In genomic region chr2:12761109-12761508, GRCh38 we compare ENCODE assay signal across 1 cellular context.
TF ChIP-seq lines count a peak whose summit lies in the region.

No MANE protein-coding gene starts in this region.

TF ChIP-seq in IMR-90, 13 proteins besides CTCF, POLR2A, EP300 and RAD21:
- TF ChIP-seq MXI1 (IDR thresholded peaks at IDR 0.05; ENCODE audit: borderline replicate concordance, low read depth, low read length) (no peak), NFE2L2 (IDR thresholded peaks at IDR 0.05; ENCODE audit: low read depth, low read length) (no peak), BHLHE40 (IDR thresholded peaks at IDR 0.05; ENCODE audit: low read depth, low read length) (no peak), RFX5 (IDR thresholded peaks at IDR 0.05; ENCODE audit: low read depth, low read length) (no peak), ELK1 (IDR thresholded peaks at IDR 0.05; ENCODE audit: borderline replicate concordance, low read depth, low read length) (no peak), MAFK (IDR thresholded peaks at IDR 0.05; ENCODE audit: low read depth, low read length) (no peak), FOS (IDR thresholded peaks at IDR 0.05; ENCODE audit: low read depth, low read length) (no peak), CHD1 (IDR thresholded peaks at IDR 0.05; ENCODE audit: low read depth, low read length) (no peak), SMC3 (IDR thresholded peaks at IDR 0.05; ENCODE audit: low read depth, low read length) (no peak), CEBPB (IDR thresholded peaks at IDR 0.05; ENCODE audit: low read depth, low read length) (no peak), MAZ (IDR thresholded peaks at IDR 0.05; ENCODE audit: borderline replicate concordance, low read depth, low read length) (no peak), RCOR1 (IDR thresholded peaks at IDR 0.05; ENCODE audit: insufficient replicate concordance, low read length) (no peak)
- TF ChIP-seq, protein P1, sequence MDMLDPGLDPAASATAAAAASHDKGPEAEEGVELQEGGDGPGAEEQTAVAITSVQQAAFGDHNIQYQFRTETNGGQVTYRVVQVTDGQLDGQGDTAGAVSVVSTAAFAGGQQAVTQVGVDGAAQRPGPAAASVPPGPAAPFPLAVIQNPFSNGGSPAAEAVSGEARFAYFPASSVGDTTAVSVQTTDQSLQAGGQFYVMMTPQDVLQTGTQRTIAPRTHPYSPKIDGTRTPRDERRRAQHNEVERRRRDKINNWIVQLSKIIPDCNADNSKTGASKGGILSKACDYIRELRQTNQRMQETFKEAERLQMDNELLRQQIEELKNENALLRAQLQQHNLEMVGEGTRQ (IDR thresholded peaks at IDR 0.05; ENCODE audit: low read depth, low read length) = no peak
